ENCODE assay signal across 8 cellular contexts in the genomic region with DNA sequence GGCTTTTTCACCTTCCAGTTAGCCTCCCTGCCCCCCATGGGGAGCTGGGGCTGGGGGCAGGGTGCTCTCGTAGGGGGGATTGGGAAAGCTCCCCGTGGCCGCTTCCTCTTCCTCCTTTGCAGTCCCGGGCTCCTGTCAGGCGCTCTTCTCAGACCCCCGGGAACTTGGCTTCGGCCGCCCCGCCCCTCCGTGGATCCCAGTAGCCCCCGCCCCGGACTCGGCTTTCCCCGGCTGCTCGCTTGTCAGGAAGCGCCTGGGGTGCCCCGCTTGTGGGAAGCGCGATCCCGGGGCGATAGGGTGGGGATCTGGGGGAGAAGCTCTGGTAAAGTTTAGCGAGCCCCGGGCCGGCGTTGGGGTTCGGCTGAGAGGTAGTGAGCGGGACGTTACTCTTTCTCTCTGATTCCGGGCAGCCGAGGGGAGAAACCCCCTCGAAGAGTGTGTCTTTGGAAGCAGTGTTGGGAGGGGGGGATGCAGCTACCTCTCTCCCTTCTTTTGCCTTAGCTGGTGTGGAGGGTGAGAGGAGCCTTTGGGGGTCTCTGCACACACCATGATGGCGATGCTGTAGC. TPM values are rescaled to one million over a fixed set of nuclear protein-coding genes. Genes with fewer than 3 reads are reported as not detected.
DNase-seq lines count a peak whose midpoint lies in the region; TF ChIP-seq lines count a peak whose summit lies in the region.

No MANE protein-coding gene starts in this region.

- peaks cover 8% of the 10 kb centered on the region for H3K9me3 Mint-ChIP-seq in T-helper 2 cell treated with Interferon-gamma antibody and Interleukin-4, amounts not matched to agents 5 μg/mL and 100 μg/mL, for 36 hours
- H3K9me3 Mint-ChIP-seq in MCF 10A (ENCODE audit: unreplicated experiment) (no peaks in the 10 kb centered on the region), immature natural killer cell (no peaks in the 10 kb centered on the region)

- in situ Hi-C loops in GM13976 (cut with MboI; ENCODE audit: low sequenced_read_pairs, unreplicated experiment) = loop anchor here (25.0 kb wide), 1 partner anchor 192 kb away; no protein-coding TSS in a partner anchor

- no peaks in the 10 kb centered on the region for H3K9me3 ChIP-seq in KOPT-K1 (ENCODE audit: insufficient read depth, low read length, poor library complexity, severe bottlenecking)

- no peak for TF ChIP-seq CTCF in C4-2B (conservative IDR thresholded peaks at IDR 0.05)
- TF ChIP-seq CTCF in GM20000 (IDR thresholded peaks at IDR 0.05; ENCODE audit: extremely low read depth, missing control alignments) = no peak
- no peak for TF ChIP-seq CTCF in MCF 10A (IDR thresholded peaks at IDR 0.05; ENCODE audit: unreplicated experiment)
- TF ChIP-seq CTCF in GM13976 (IDR thresholded peaks at IDR 0.05; ENCODE audit: borderline replicate concordance, control extremely low read depth, extremely low read depth, insufficient read depth, missing control alignments) = no peak

- POLR2A ChIA-PET in MCF 10A (lab: Yijun Ruan, JAX) = interaction anchor here (0.5 to 5.3 kb wide), 43 partner anchors 10 to 1547 kb away, joined by 3 to 55 read pairs (median 5); partner anchors contain the start of gene FEM1B

- peaks cover 6% of the 10 kb centered on the region for H3K27me3 Mint-ChIP-seq in T-helper 2 cell treated with Interferon-gamma antibody and Interleukin-4, amounts not matched to agents 5 μg/mL and 100 μg/mL, for 36 hours (ENCODE audit: low read depth)
- H3K27me3 Mint-ChIP-seq in MCF 10A (ENCODE audit: insufficient read depth, unreplicated experiment) = no peaks in the 10 kb centered on the region
- H3K27me3 Mint-ChIP-seq in immature natural killer cell (ENCODE audit: low read depth in 3 of 3) = peaks cover 3 to 11% (median 5%) of the 10 kb centered on the region in 3 donors

- H3K27ac ChIP-seq in C4-2B (peak overlapping the region; percentile 80), KOPT-K1 (ENCODE audit: low read depth, low read length, poor library complexity, severe bottlenecking) (peak overlapping the region; percentile 83)

- intact Hi-C loops in MCF 10A (cut with micrococcal nuclease) = loop anchor here (1.0 kb wide), 1 partner anchor 101 kb away; no protein-coding TSS in a partner anchor

- peak overlapping the region; percentile 95 for H3K4me3 Mint-ChIP-seq in T-helper 2 cell treated with Interferon-gamma antibody and Interleukin-4, amounts not matched to agents 5 μg/mL and 100 μg/mL, for 36 hours
- H3K4me3 Mint-ChIP-seq in MCF 10A (ENCODE audit: unreplicated experiment) (peak overlapping the region; percentile 100), immature natural killer cell (peak overlapping the region; percentile 86 to 96 (median 92))

- H3K36me3 ChIP-seq in KOPT-K1 (ENCODE audit: insufficient read depth, low read length) = 0 out of 2 replicates have a peak, but pooled peaks cover 3% of the 10 kb centered on the region

- peak; percentile 42 for DNase-seq in GM20000 (ENCODE audit: low spot score)
- peak; percentile 23 for DNase-seq in T-helper 2 cell treated with Interferon-gamma antibody and Interleukin-4, amounts not matched to agents 5 μg/mL and 100 μg/mL, for 36 hours (ENCODE audit: low spot score)
- DNase-seq in MCF 10A (ENCODE audit: unreplicated experiment) = peak; percentile 45
- DNase-seq in immature natural killer cell = no peak
- DNase-seq in stimulated activated CD4-positive, alpha-beta T cell treated with anti-CD3 and anti-CD28 coated beads, Interleukin-15, amount 100 ng/mL, for 24 hours = peak; percentile 50
- no peak for DNase-seq in GM13976 (ENCODE audit: low spot score)

- H3K4me1 Mint-ChIP-seq in T-helper 2 cell treated with Interferon-gamma antibody and Interleukin-4, amounts not matched to agents 5 μg/mL and 100 μg/mL, for 36 hours (ENCODE audit: low read depth) = peaks cover 38% of the 10 kb centered on the region
- H3K4me1 Mint-ChIP-seq in MCF 10A (ENCODE audit: insufficient read depth, unreplicated experiment) = peaks cover 25% of the 10 kb centered on the region
- peaks cover 52 to 56% of the 10 kb centered on the region in 2 donors for H3K4me1 Mint-ChIP-seq in immature natural killer cell

- CTCF ChIA-PET in MCF 10A (lab: Yijun Ruan, JAX) = interaction anchor here (0.5 to 1.7 kb wide), 5 partner anchors 76 to 1059 kb away, joined by 3 to 5 read pairs (median 4); no protein-coding TSS in a partner anchor

- no TSS peak for BruUV-seq in MCF 10A (replicated peaks; lab: Mats Ljungman, UMichigan)

- peak overlapping the region; percentile 91 for H3K27ac Mint-ChIP-seq in T-helper 2 cell treated with Interferon-gamma antibody and Interleukin-4, amounts not matched to agents 5 μg/mL and 100 μg/mL, for 36 hours
- peak overlapping the region; percentile 93 for H3K27ac Mint-ChIP-seq in MCF 10A (ENCODE audit: low read depth, unreplicated experiment)
- H3K27ac Mint-ChIP-seq in immature natural killer cell = peak overlapping the region; percentile 84 to 94 (median 91)

- peaks cover 3% of the 10 kb centered on the region for H3K36me3 Mint-ChIP-seq in T-helper 2 cell treated with Interferon-gamma antibody and Interleukin-4, amounts not matched to agents 5 μg/mL and 100 μg/mL, for 36 hours (ENCODE audit: low read depth)
- peaks cover 13% of the 10 kb centered on the region for H3K36me3 Mint-ChIP-seq in MCF 10A (ENCODE audit: insufficient read depth, unreplicated experiment)
- H3K36me3 Mint-ChIP-seq in immature natural killer cell = no peaks in the 10 kb centered on the region

RNA-seq across cellular contexts. Expression of gene PIAS1, which starts 0.6 kb away (rescaled TPM):
- 32.9 and 36.8 TPM in 2 replicates for total RNA-seq in MCF 10A (2022)
- 100 to 1,000 TPM in 2 of 3 donors, 10 to 100 TPM in 1; 84.1 to 138 (median 112) TPM for polyA plus RNA-seq in immature natural killer cell

Comparison
In these comparisons a context has a peak if more than half of its experiments do, and no peak if none do; other contexts are left out.
1. DNase-seq: peak in GM20000 (single experiment), T-helper 2 cell treated with Interferon-gamma antibody and Interleukin-4, amounts not matched to agents 5 μg/mL and 100 μg/mL, for 36 hours (single experiment), MCF 10A (single experiment) and stimulated activated CD4-positive, alpha-beta T cell treated with anti-CD3 and anti-CD28 coated beads, Interleukin-15, amount 100 ng/mL, for 24 hours (single experiment); none in immature natural killer cell (0 of 3) and GM13976 (single experiment).
2. Peak in every context shown above with its lines, with median percentiles within 50 percentile points of each other: H3K27ac Mint-ChIP-seq and H3K4me3 Mint-ChIP-seq.